ENCODE assay signal across 11 cellular contexts in the genomic region with DNA sequence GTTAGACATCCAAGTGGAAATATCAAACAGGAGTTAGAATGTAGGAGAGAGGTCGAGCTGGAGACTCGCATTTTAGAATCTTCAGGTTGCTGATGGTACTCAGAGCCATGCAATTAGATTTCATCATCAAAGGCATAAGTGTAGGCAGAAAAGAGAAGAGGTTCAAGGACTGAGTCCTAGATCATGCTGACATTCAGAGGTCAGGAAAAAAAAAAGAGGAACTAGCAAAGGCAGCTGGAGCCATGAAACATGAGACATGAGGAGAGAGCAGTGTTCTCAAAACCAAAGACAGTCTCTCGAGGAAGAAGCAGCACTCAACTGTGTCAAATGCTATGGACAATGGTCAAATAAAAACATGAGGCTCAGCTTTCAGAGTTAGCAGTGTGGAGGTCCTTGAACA. TPM values are rescaled to one million over a fixed set of nuclear protein-coding genes. Genes with fewer than 3 reads are reported as not detected.
DNase-seq lines count a peak whose midpoint lies in the region; ATAC-seq and TF ChIP-seq lines count a peak whose summit lies in the region.
"Had no signal": no experiment of that assay in that cellular context is flagged by ENCODE, and none has a peak within 500 bp of the region (broad histone marks: within the 10 kb centered on the region; RNA-seq: fewer than 3 reads in every experiment).

No MANE protein-coding gene starts in this region.

- no peaks in the 10 kb centered on the region for H3K36me3 ChIP-seq in right atrium auricular region
- no peaks in the 10 kb centered on the region for H3K36me3 ChIP-seq in upper lobe of right lung

- H3K9me3 ChIP-seq in right atrium auricular region = no peaks in the 10 kb centered on the region
- no peaks in the 10 kb centered on the region for H3K9me3 ChIP-seq in upper lobe of right lung

- no peaks in the 10 kb centered on the region for H3K27me3 ChIP-seq in right atrium auricular region
- no peaks in the 10 kb centered on the region for H3K27me3 ChIP-seq in upper lobe of right lung

- DNase-seq in Right ventricle myocardium superior (no peak), right atrium auricular region (ENCODE audit: low spot score) (no peak), OCI-M2 (lab: John Stamatoyannopoulos, UW; ENCODE audit: unreplicated experiment) (peak; percentile 41), upper lobe of right lung (no peak), cortex of kidney (lab: John Stamatoyannopoulos, UW) (no peak), amniotic stem cell (lab: John Stamatoyannopoulos, UW) (no peak)
- DNase-seq: activated CD4-positive, alpha-beta T cell treated with anti-CD3 and anti-CD28 coated beads, Interleukin-2, amount 10 ng/mL, durations not matched to agents 24 days and 14 days; immature natural killer cell; NCI-H2029 treated with DMSO at 0.1 percent for 48 hours had no signal

- H3K4me3 ChIP-seq in right atrium auricular region = no peak overlapping the region
- H3K4me3 ChIP-seq in upper lobe of right lung = no peak overlapping the region

- peak; percentile 73 for ATAC-seq in Right ventricle myocardium superior (ENCODE audit: poor library complexity)
- peak; percentile 69 for ATAC-seq in HG03064 (IDR thresholded peaks at IDR 0.05; ENCODE audit: low read depth, unreplicated experiment)
- ATAC-seq in upper lobe of right lung = peak; percentile 82
- ATAC-seq in activated CD4-positive, CD25-positive, alpha-beta regulatory T cell treated with anti-CD3 and anti-CD28 coated beads, Interleukin-2, amount 50 U/mL, for 24 hours = no peak

- H3K4me1 ChIP-seq in right atrium auricular region (no peaks in the 10 kb centered on the region), upper lobe of right lung (no peaks in the 10 kb centered on the region)

- intact Hi-C loops in Right ventricle myocardium superior (cut with DNase I) = loop anchor here (5.0 kb wide), 1 partner anchor 263 kb away; a partner anchor contains a TSS
- intact Hi-C loops in upper lobe of right lung (cut with DNase I) = no loop called here

- TF ChIP-seq CTCF in right atrium auricular region (IDR thresholded peaks at IDR 0.05) = no peak
- TF ChIP-seq CTCF in upper lobe of right lung (IDR thresholded peaks at IDR 0.05) = no peak

- no peak overlapping the region for H3K27ac ChIP-seq in right atrium auricular region
- no peak overlapping the region for H3K27ac ChIP-seq in upper lobe of right lung

RNA-seq across cellular contexts. Expression of a gene that starts 12.4 kb away (rescaled TPM):
- total RNA-seq in Right ventricle myocardium superior = 29.3 TPM
- total RNA-seq in right atrium auricular region = 10 to 100 TPM; 28.6 to 59.9 TPM
- 43.4 TPM for total RNA-seq in upper lobe of right lung

Comparison
In these comparisons a context has a peak if more than half of its experiments do, and no peak if none do; other contexts are left out.
1. ATAC-seq: peak in Right ventricle myocardium superior (single experiment), HG03064 (single experiment) and upper lobe of right lung (single experiment); none in activated CD4-positive, CD25-positive, alpha-beta regulatory T cell treated with anti-CD3 and anti-CD28 coated beads, Interleukin-2, amount 50 U/mL, for 24 hours (0 of 2).